Comparison of ENCODE assay signal across 10 cellular contexts in the genomic region with DNA sequence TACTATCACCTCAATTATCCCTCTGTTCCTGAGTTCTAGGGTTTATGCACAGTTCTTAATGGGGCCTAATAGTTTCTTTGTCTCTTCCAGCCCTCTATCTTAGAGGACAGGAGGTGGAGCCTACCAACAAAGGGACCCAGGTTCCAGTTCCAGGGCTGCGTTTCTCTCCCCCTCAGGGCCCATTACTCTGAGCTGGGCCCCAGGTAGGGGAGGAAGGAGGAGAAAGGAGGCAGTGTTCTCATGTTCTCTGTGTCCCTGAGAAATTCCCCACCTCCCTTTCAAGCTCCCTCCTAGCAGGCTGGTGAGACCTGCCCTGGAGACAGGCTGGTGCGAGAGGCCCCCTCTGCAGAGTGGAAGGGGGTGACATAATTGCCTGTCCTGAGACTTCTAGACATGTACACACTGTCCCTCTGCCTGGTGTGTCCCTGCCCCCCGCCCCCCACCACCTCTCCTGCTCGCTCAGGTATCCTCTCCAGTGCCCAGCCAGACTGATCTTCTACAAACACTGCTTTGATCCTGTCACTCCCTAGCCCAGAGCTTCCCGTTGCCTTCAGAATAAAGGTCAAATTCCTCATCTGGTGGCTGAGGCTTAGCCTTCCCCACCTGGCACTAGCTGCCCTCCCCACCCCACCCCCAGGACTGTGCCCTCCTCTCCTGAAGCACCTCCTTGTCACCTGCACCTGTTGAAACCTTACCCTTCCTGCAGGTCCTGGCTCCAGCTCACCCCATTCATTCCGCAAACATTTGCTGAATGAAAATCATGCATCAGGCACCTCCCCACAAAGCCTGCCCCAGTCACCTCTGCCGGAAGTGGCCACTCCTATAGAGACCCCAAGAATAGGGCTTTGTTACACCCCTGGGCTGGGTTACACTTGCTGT. TPM values are rescaled to one million over a fixed set of nuclear protein-coding genes. Genes with fewer than 3 reads are reported as not detected.
A peak's percentile ranks its signal among the peaks of the same experiment; 100 is the strongest.
DNase-seq lines count a peak whose midpoint lies in the region; ATAC-seq and TF ChIP-seq lines count a peak whose summit lies in the region.
"Had no signal": no experiment of that assay in that cellular context is flagged by ENCODE, and none has a peak within 500 bp of the region (broad histone marks: within the 10 kb centered on the region; RNA-seq: fewer than 3 reads in every experiment).

No MANE protein-coding gene starts in this region.

- H3K27ac ChIP-seq in PC-3 (ENCODE audit: low read length) (peak overlapping the region; percentile 98), iPS-20b (ENCODE audit: low read length) (no peak overlapping the region)

- H3K27ac Mint-ChIP-seq in type B pancreatic cell: peak overlapping the region; percentile 95
- H3K27ac Mint-ChIP-seq: activated B cell treated with CpG ODN at 0.5 μM for 24 hours had no signal

- H3K9ac ChIP-seq in PC-3 (ENCODE audit: low read length) (peak overlapping the region; percentile 76), iPS-20b (ENCODE audit: low read depth, low read length) (peak overlapping the region; percentile 23; the same call in 1 of the 2 replicates)

- H3K36me3 ChIP-seq in PC-3 (ENCODE audit: low read depth, low read length) (no peaks in the 10 kb centered on the region), iPS-20b (ENCODE audit: insufficient read depth, low read depth, low read length) (no peaks in the 10 kb centered on the region), BE2C (no peaks in the 10 kb centered on the region)

- H3K27me3 Mint-ChIP-seq in type B pancreatic cell: no peaks in the 10 kb centered on the region

- peaks cover 38% of the 10 kb centered on the region for H3K4me1 ChIP-seq in PC-3 (ENCODE audit: insufficient read depth, low read length)
- H3K4me1 ChIP-seq in iPS-20b (ENCODE audit: insufficient read depth, low read length): peaks cover 15% of the 10 kb centered on the region
- peaks cover 13% of the 10 kb centered on the region for H3K4me1 ChIP-seq in BE2C

- CTCF ChIA-PET in PC-3 (lab: Charles Lee): interaction anchor here (0.5 to 3.3 kb wide), 4 partner anchors 12 to 55 kb away, joined by 3 to 24 read pairs (median 6); a partner anchor contains a TSS

- ATAC-seq in PC-3 (peak; percentile 56), HG02840 (IDR thresholded peaks at IDR 0.05; ENCODE audit: low FRiP score, unreplicated experiment) (no peak), GM21576 (IDR thresholded peaks at IDR 0.05; ENCODE audit: unreplicated experiment) (no peak)

- peak overlapping the region; percentile 28 for H3K4me3 Mint-ChIP-seq in type B pancreatic cell
- H3K4me3 Mint-ChIP-seq: activated B cell treated with CpG ODN at 0.5 μM for 24 hours had no signal

- no peaks in the 10 kb centered on the region for H3K36me3 Mint-ChIP-seq in type B pancreatic cell

- peaks cover 45% of the 10 kb centered on the region for H3K4me1 Mint-ChIP-seq in type B pancreatic cell (ENCODE audit: unreplicated experiment)
- H3K4me1 Mint-ChIP-seq: activated B cell treated with CpG ODN at 0.5 μM for 24 hours had no signal

- no peak for TF ChIP-seq CTCF in PC-3 (conservative IDR thresholded peaks at IDR 0.05; ENCODE audit: low read depth, low read length)
- no peak for TF ChIP-seq CTCF in type B pancreatic cell (conservative IDR thresholded peaks at IDR 0.05)
- TF ChIP-seq CTCF in BE2C (IDR thresholded peaks at IDR 0.05; ENCODE audit: low read depth, low read length): no peak

- POLR2A ChIA-PET in PC-3 (lab: Charles Lee; ENCODE audit: unreplicated experiment): interaction anchor here (0.5 to 4.1 kb wide), 10 partner anchors 12 to 1901 kb away, joined by 3 to 44 read pairs (median 6); a partner anchor contains a TSS

- no peaks in the 10 kb centered on the region for H4K20me1 ChIP-seq in PC-3 (ENCODE audit: low read length)

- BruUV-seq in PC-3 (replicated peaks; lab: Mats Ljungman, UMichigan): TSS peak; percentile 84

- intact Hi-C loops in PC-3 (cut with micrococcal nuclease): loop anchor here (1.0 kb wide), 2 partner anchors 21 to 23 kb away; a partner anchor contains a TSS

- H3K9me2 ChIP-seq in PC-3 (replicated peaks; ENCODE audit: low read length): no peaks in the 10 kb centered on the region

- peak; percentile 83 for DNase-seq in SIG-M5 treated with dmso at 0.1 percent for 504 hours (lab: John Stamatoyannopoulos, UW; ENCODE audit: unreplicated experiment)
- DNase-seq in SIG-M5 (lab: John Stamatoyannopoulos, UW): no peak
- DNase-seq in PC-3: peak; percentile 95
- DNase-seq in type B pancreatic cell (ENCODE audit: extremely low spot score, unreplicated experiment): no peak
- DNase-seq in BE2C: no peak
- DNase-seq: activated B cell treated with CpG ODN at 0.5 μM for 24 hours, NCI-H1930 had no signal

- H3K27me3 ChIP-seq in PC-3 (ENCODE audit: low read length): no peaks in the 10 kb centered on the region
- no peaks in the 10 kb centered on the region for H3K27me3 ChIP-seq in iPS-20b (ENCODE audit: insufficient read depth, low read length)
- H3K27me3 ChIP-seq in BE2C: no peaks in the 10 kb centered on the region

- peak overlapping the region; percentile 81 for H3K4me2 ChIP-seq in PC-3 (ENCODE audit: low read length)

- H2AFZ ChIP-seq in PC-3 (ENCODE audit: low read length): peak overlapping the region; percentile 51; the same call in 1 of the 2 replicates

- H3K9me3 ChIP-seq in PC-3 (ENCODE audit: low read length): no peaks in the 10 kb centered on the region
- H3K9me3 ChIP-seq in iPS-20b (ENCODE audit: insufficient read depth, low read depth, low read length): no peaks in the 10 kb centered on the region
- no peaks in the 10 kb centered on the region for H3K9me3 ChIP-seq in BE2C

- no peaks in the 10 kb centered on the region for H3K79me2 ChIP-seq in PC-3 (ENCODE audit: low read length)

- no peaks in the 10 kb centered on the region for H3K9me3 Mint-ChIP-seq in type B pancreatic cell
- H3K9me3 Mint-ChIP-seq: activated B cell treated with CpG ODN at 0.5 μM for 24 hours had no signal

- peak overlapping the region; percentile 47 for H3K4me3 ChIP-seq in PC-3 (ENCODE audit: low read length)
- H3K4me3 ChIP-seq in iPS-20b (ENCODE audit: low read length): no peak overlapping the region
- H3K4me3 ChIP-seq in BE2C (ENCODE audit: low read depth, low read length): no peak overlapping the region

- H3F3A ChIP-seq in PC-3 (ENCODE audit: low read length, unreplicated experiment): peaks cover 9% of the 10 kb centered on the region

RNA-seq across cellular contexts. Expression of a gene that starts 21.1 kb away (rescaled TPM):
- 719 and 1,028 TPM in 2 replicates for total RNA-seq in PC-3 (2014; rRNA removed)
- total RNA-seq in type B pancreatic cell (ENCODE audit: low replicate concordance): 768 and 2,227 TPM in 2 replicates
- polyA plus RNA-seq in BE2C (2012; ENCODE audit: insufficient read depth, insufficient read length, low read depth): 20.8 TPM

RNA-seq across cellular contexts. Expression of a gene that starts 23.0 kb away (rescaled TPM):
- 1,461 and 1,545 TPM in 2 replicates for total RNA-seq in PC-3 (2014; rRNA removed)
- total RNA-seq in type B pancreatic cell (ENCODE audit: low replicate concordance): 480 and 1,293 TPM in 2 replicates
- 3.5 TPM for polyA plus RNA-seq in BE2C (2012; ENCODE audit: insufficient read depth, insufficient read length, low read depth)

Comparison
In these comparisons a context has a peak if more than half of its experiments do, and no peak if none do; other contexts are left out.
1. DNase-seq: peak in SIG-M5 treated with dmso at 0.1 percent for 504 hours (single experiment) and PC-3 (single experiment); none in SIG-M5 (single experiment), type B pancreatic cell (single experiment) and BE2C (single experiment).